Comparison of ENCODE assay signal across 1 cellular context in genomic region chr9:91900057-91900816, GRCh38.
TF ChIP-seq lines count a peak whose summit lies in the region.

No MANE protein-coding gene starts in this region.

TF ChIP-seq in K562, 482 proteins besides CTCF, POLR2A, EP300 and RAD21 (continued from another document and continues in another):
- no peak for TF ChIP-seq RBM14 (IDR thresholded peaks at IDR 0.05; ENCODE audit: borderline replicate concordance, insufficient read depth, low read depth, low read length)
- no peak for TF ChIP-seq ZSCAN32 (CRISPR knock-in tag; IDR thresholded peaks at IDR 0.05)
- TF ChIP-seq CXXC5 (CRISPR knock-in tag; IDR thresholded peaks at IDR 0.05) = peak; percentile 88
- TF ChIP-seq PHF8 (IDR thresholded peaks at IDR 0.05; ENCODE audit: borderline replicate concordance, low read length) = peak; percentile 53; the same call in 1 of the 2 replicates
- no peak for TF ChIP-seq U2AF1 (optimal IDR thresholded peaks at IDR 0.05; ENCODE audit: low read depth, low read length)
- TF ChIP-seq ZNF347 (CRISPR knock-in tag; IDR thresholded peaks at IDR 0.05; ENCODE audit: low read depth) = no peak
- TF ChIP-seq THRAP3 (IDR thresholded peaks at IDR 0.05; ENCODE audit: borderline replicate concordance) = no peak
- TF ChIP-seq ILK (tag; IDR thresholded peaks at IDR 0.05; ENCODE audit: borderline replicate concordance, low read depth) = no peak
- peak; percentile 90 for TF ChIP-seq E2F4 (CRISPR knock-in tag; IDR thresholded peaks at IDR 0.05; ENCODE audit: low read depth)
- TF ChIP-seq DPF2 (IDR thresholded peaks at IDR 0.05) = peak; percentile 93
- TF ChIP-seq PTTG1 (tag; IDR thresholded peaks at IDR 0.05; ENCODE audit: low read depth) = no peak
- peak; percentile 13 for TF ChIP-seq BRD9 (IDR thresholded peaks at IDR 0.05; ENCODE audit: low read depth, partially characterized antibody)
- no peak for TF ChIP-seq ARID3B (CRISPR knock-in tag; IDR thresholded peaks at IDR 0.05; ENCODE audit: borderline replicate concordance)
- TF ChIP-seq ZNF668 (CRISPR knock-in tag; IDR thresholded peaks at IDR 0.05) = peak; percentile 80; the same call in 1 of the 2 replicates
- TF ChIP-seq ZNF140 (CRISPR knock-in tag; IDR thresholded peaks at IDR 0.05) = no peak
- peak; percentile 57; the same call in 1 of the 2 replicates for TF ChIP-seq ETV5 (CRISPR knock-in tag; IDR thresholded peaks at IDR 0.05; ENCODE audit: low read depth)
- no peak for TF ChIP-seq ELK1 (CRISPR knock-in tag; IDR thresholded peaks at IDR 0.05)
- TF ChIP-seq BDP1 (IDR thresholded peaks at IDR 0.05; ENCODE audit: insufficient read depth, insufficient read length) = no peak
- TF ChIP-seq E2F6 (IDR thresholded peaks at IDR 0.05; ENCODE audit: borderline replicate concordance in 1 of 2, extremely low read depth in 1 of 2, insufficient read depth in 1 of 2, insufficient read length in 1 of 2, low read depth in 1 of 2, low read length in 1 of 2, poor library complexity in 1 of 2, severe bottlenecking in 1 of 2) = peak; percentile 98
- peak; percentile 86; the same call in 1 of the 2 replicates for TF ChIP-seq CREB3L1 (IDR thresholded peaks at IDR 0.05; ENCODE audit: borderline replicate concordance, low read depth)
- no peak for TF ChIP-seq DLX4 (CRISPR knock-in tag; IDR thresholded peaks at IDR 0.05)
- TF ChIP-seq ZFP1 (CRISPR knock-in tag; IDR thresholded peaks at IDR 0.05) = no peak
- no peak for TF ChIP-seq CHD2 (IDR thresholded peaks at IDR 0.05; ENCODE audit: low read depth, low read length)
- TF ChIP-seq TAF7 (tag; IDR thresholded peaks at IDR 0.05) = peak; percentile 30; the same call in 1 of the 2 replicates
- TF ChIP-seq CBX3 (IDR thresholded peaks at IDR 0.05; ENCODE audit: borderline replicate concordance in 1 of 2, low read length in 2 of 2) = no peak; a peak in 1 of 3 replicates
- TF ChIP-seq ZNF282 (CRISPR knock-in tag; IDR thresholded peaks at IDR 0.05) = peak; percentile 46; the same call in 1 of the 2 replicates
- no peak for TF ChIP-seq ARNT (IDR thresholded peaks at IDR 0.05)
- TF ChIP-seq ZNF707 (CRISPR knock-in tag; conservative IDR thresholded peaks at IDR 0.05) = 0 out of 2 replicates have a peak, but pooled peaks have one; percentile 9
- TF ChIP-seq ZZZ3 (IDR thresholded peaks at IDR 0.05) = no peak
- no peak for TF ChIP-seq POLR2B (IDR thresholded peaks at IDR 0.05; ENCODE audit: low read depth, partially characterized antibody)
- no peak for TF ChIP-seq NCOA6 (IDR thresholded peaks at IDR 0.05)
- no peak for TF ChIP-seq CHCHD3 (CRISPR knock-in tag; IDR thresholded peaks at IDR 0.05)
- no peak for TF ChIP-seq NUFIP1 (IDR thresholded peaks at IDR 0.05; ENCODE audit: partially characterized antibody)
- no peak for TF ChIP-seq ZBTB12 (CRISPR knock-in tag; IDR thresholded peaks at IDR 0.05)
- no peak for TF ChIP-seq KDM1A (IDR thresholded peaks at IDR 0.05)
- no peak for TF ChIP-seq ZBED1 (IDR thresholded peaks at IDR 0.05)
- TF ChIP-seq TCF15 (CRISPR knock-in tag; IDR thresholded peaks at IDR 0.05) = no peak; the same call in 1 of the 2 replicates
- peak; percentile 66; the same call in 1 of the 2 replicates for TF ChIP-seq ZBTB1 (CRISPR knock-in tag; IDR thresholded peaks at IDR 0.05; ENCODE audit: borderline replicate concordance, low read depth)
- peak; percentile 49; the same call in 1 of the 2 replicates for TF ChIP-seq IRF9 (tag; IDR thresholded peaks at IDR 0.05)
- TF ChIP-seq PCBP2 (IDR thresholded peaks at IDR 0.05; ENCODE audit: low read depth, low read length, poor library complexity, severe bottlenecking) = no peak
- peak; percentile 93 for TF ChIP-seq ZBTB9 (CRISPR knock-in tag; IDR thresholded peaks at IDR 0.05)
- peak; percentile 68 for TF ChIP-seq GATA2 (CRISPR knock-in tag; IDR thresholded peaks at IDR 0.05)
- TF ChIP-seq ZNF589 (CRISPR knock-in tag; IDR thresholded peaks at IDR 0.05; ENCODE audit: low read depth) = peak; percentile 88; the same call in 1 of the 2 replicates
- TF ChIP-seq PKNOX1 (IDR thresholded peaks at IDR 0.05) = peak; percentile 87
- TF ChIP-seq ZC3H8 (IDR thresholded peaks at IDR 0.05) = no peak
- TF ChIP-seq ELF4 (CRISPR knock-in tag; IDR thresholded peaks at IDR 0.05) = 0 out of 2 replicates have a peak, but pooled peaks have one; percentile 3
- no peak for TF ChIP-seq PHF20 (IDR thresholded peaks at IDR 0.05; ENCODE audit: partially characterized antibody)
- no peak for TF ChIP-seq PTRF (tag; IDR thresholded peaks at IDR 0.05)
- no peak for TF ChIP-seq MAFK (IDR thresholded peaks at IDR 0.05; ENCODE audit: low read length)
- TF ChIP-seq FIP1L1 (IDR thresholded peaks at IDR 0.05; ENCODE audit: low read depth, low read length, poor library complexity, severe bottlenecking) = peak; percentile 87
- no peak for TF ChIP-seq SETDB1 (IDR thresholded peaks at IDR 0.05; ENCODE audit: low read length)
- peak; percentile 79 for TF ChIP-seq ARID4B (CRISPR knock-in tag; IDR thresholded peaks at IDR 0.05)
- TF ChIP-seq SRF (CRISPR knock-in tag; IDR thresholded peaks at IDR 0.05) = no peak
- TF ChIP-seq RFX1 (IDR thresholded peaks at IDR 0.05) = no peak
- TF ChIP-seq TCF7 (IDR thresholded peaks at IDR 0.05; ENCODE audit: borderline replicate concordance) = no peak
